In genomic region chr9:93028448-93029006, GRCh38 we compare ENCODE assay signal across 9 cellular contexts. TPM values are rescaled to one million over a fixed set of nuclear protein-coding genes. Genes with fewer than 3 reads are reported as not detected.
A peak's percentile ranks its signal among the peaks of the same experiment; 100 is the strongest.
DNase-seq lines count a peak whose midpoint lies in the region; TF ChIP-seq lines count a peak whose summit lies in the region.
"Had no signal": no experiment of that assay in that cellular context is flagged by ENCODE, and none has a peak within 500 bp of the region (broad histone marks: within the 10 kb centered on the region; RNA-seq: fewer than 3 reads in every experiment).

No MANE protein-coding gene starts in this region.

- peaks cover 25% of the 10 kb centered on the region for H3K4me1 ChIP-seq in DOHH2 (ENCODE audit: control insufficient read depth, low read length)
- H3K4me1 ChIP-seq in spleen = peaks cover 9 to 98% (median 68%) of the 10 kb centered on the region in 6 donors
- H3K4me1 ChIP-seq in prostate gland (replicated peaks) = no peaks in the 10 kb centered on the region

- peak overlapping the region; percentile 53 for H3K4me3 Mint-ChIP-seq in activated T-cell treated with anti-CD3 and anti-CD28 coated beads, Interleukin-2, amount 50 U/mL, for 24 hours

- H3K4me3 ChIP-seq in DOHH2 (ENCODE audit: low read length) (peak overlapping the region; percentile 44), spleen (peak overlapping the region in 1 of 8 donors; percentile 54), prostate gland (no peak overlapping the region)

- peak overlapping the region; percentile 95 for H3K27ac Mint-ChIP-seq in activated T-cell treated with anti-CD3 and anti-CD28 coated beads, Interleukin-2, amount 50 U/mL, for 24 hours

- H3F3A ChIP-seq in DOHH2 (ENCODE audit: control insufficient read depth, insufficient read depth) = no peaks in the 10 kb centered on the region

- no peaks in the 10 kb centered on the region for H3K79me2 ChIP-seq in DOHH2 (ENCODE audit: control insufficient read depth, low read length)

- intact Hi-C loops in spleen (cut with DNase I; ENCODE audit: low total_unique reads) (no loop called here), prostate gland (cut with DNase I) (no loop called here)

- no peak for TF ChIP-seq POLR2A in spleen (IDR thresholded peaks at IDR 0.05)
- TF ChIP-seq POLR2A in prostate gland (IDR thresholded peaks at IDR 0.05) = no peak

- H3K9me3 ChIP-seq in DOHH2 (ENCODE audit: control insufficient read depth, insufficient read depth, low read length) = no peaks in the 10 kb centered on the region
- H3K9me3 ChIP-seq in spleen = no peaks in the 10 kb centered on the region
- no peaks in the 10 kb centered on the region for H3K9me3 ChIP-seq in prostate gland

- H3K27me3 Mint-ChIP-seq in activated T-cell treated with anti-CD3 and anti-CD28 coated beads, Interleukin-2, amount 50 U/mL, for 24 hours = no peaks in the 10 kb centered on the region

- DNase-seq in NCI-H69 (lab: John Stamatoyannopoulos, UW) (peak; percentile 79), spleen (no peak), mucosa of gallbladder (ENCODE audit: low spot score) (no peak), prostate gland (ENCODE audit: low spot score) (no peak), NCI-H1092 treated with DMSO at 0.1 percent for 48 hours (lab: John Stamatoyannopoulos, UW) (no peak), UCSD-AML1 (lab: John Stamatoyannopoulos, UW; ENCODE audit: unreplicated experiment) (no peak)
- DNase-seq in activated T-cell treated with anti-CD3 and anti-CD28 coated beads, Interleukin-2, amount 50 U/mL, for 24 hours = peak; percentile 56
- DNase-seq: GDM1 had no signal

- peaks cover 72% of the 10 kb centered on the region for H3K4me1 Mint-ChIP-seq in activated T-cell treated with anti-CD3 and anti-CD28 coated beads, Interleukin-2, amount 50 U/mL, for 24 hours (ENCODE audit: low read depth)

- no peaks in the 10 kb centered on the region for H3K36me3 ChIP-seq in DOHH2 (ENCODE audit: control insufficient read depth, low read length)
- peaks cover 0 to 82% (median 36%) of the 10 kb centered on the region in 6 donors for H3K36me3 ChIP-seq in spleen
- no peaks in the 10 kb centered on the region for H3K36me3 ChIP-seq in prostate gland

- no peaks in the 10 kb centered on the region for H4K20me1 ChIP-seq in DOHH2 (ENCODE audit: control insufficient read depth, insufficient read depth, low read depth, low read length)

- no peaks in the 10 kb centered on the region for H3K27me3 ChIP-seq in DOHH2 (ENCODE audit: control insufficient read depth, low read length)
- no peaks in the 10 kb centered on the region for H3K27me3 ChIP-seq in spleen (replicated peaks in 1 of 7)
- no peaks in the 10 kb centered on the region for H3K27me3 ChIP-seq in prostate gland (replicated peaks; ENCODE audit: insufficient read depth)

- peak overlapping the region; percentile 68 for H3K4me2 ChIP-seq in DOHH2 (ENCODE audit: low read length)

- H3K27ac ChIP-seq in DOHH2 (ENCODE audit: low read depth, low read length) (no peak overlapping the region; the same call in 1 of the 2 replicates), spleen (peak overlapping the region in 7 of 8 donors; percentile 65 to 91 (median 81)), prostate gland (no peak overlapping the region)

- peaks cover 75% of the 10 kb centered on the region for H3K36me3 Mint-ChIP-seq in activated T-cell treated with anti-CD3 and anti-CD28 coated beads, Interleukin-2, amount 50 U/mL, for 24 hours (ENCODE audit: low read depth)

- no peaks in the 10 kb centered on the region for H3K9me2 ChIP-seq in DOHH2 (replicated peaks; ENCODE audit: control insufficient read depth, low read length)

- WGBS in spleen, 5 donors = 2 to 5% (median 4%) methylated on average over 6 of the region's 6 CpGs
- WGBS in prostate gland = 47% methylated on average over 6 of the region's 6 CpGs

- H3K9me3 Mint-ChIP-seq in activated T-cell treated with anti-CD3 and anti-CD28 coated beads, Interleukin-2, amount 50 U/mL, for 24 hours = no peaks in the 10 kb centered on the region

- TF ChIP-seq CTCF in DOHH2 (IDR thresholded peaks at IDR 0.05; ENCODE audit: low read depth, low read length, poor library complexity, severe bottlenecking) (no peak), spleen (IDR thresholded peaks at IDR 0.05 in 8 of 11, conservative IDR thresholded peaks at IDR 0.05 in 3 of 11) (peak in 1 of 11 experiments; percentile 16), prostate gland (IDR thresholded peaks at IDR 0.05) (no peak)

RNA-seq across cellular contexts. Expression of gene SUSD3, which starts 30.0 kb away (rescaled TPM):
- total RNA-seq in spleen (10 to 100 TPM; 27.6 to 54.8 (median 35.8) TPM), mucosa of gallbladder (5.0 TPM), prostate gland (100 to 1,000 TPM in 1 of 2 donors, 1 to 10 TPM in 1; 2.2 to 471 TPM)
- 10 to 100 TPM; 50.4 to 68.8 (median 57.4) TPM for polyA plus RNA-seq in spleen

Comparison
In these comparisons a context has a peak if more than half of its experiments do, and no peak if none do; other contexts are left out.
1. H3K27ac ChIP-seq: peak in spleen (7 of 8); none in DOHH2 (single experiment) and prostate gland (0 of 2).
2. DNase-seq: peak in NCI-H69 (single experiment) and activated T-cell treated with anti-CD3 and anti-CD28 coated beads, Interleukin-2, amount 50 U/mL, for 24 hours (single experiment); none in spleen (single experiment), mucosa of gallbladder (single experiment), prostate gland (single experiment), NCI-H1092 treated with DMSO at 0.1 percent for 48 hours (single experiment) and UCSD-AML1 (single experiment).